22 cellular contexts compared by ENCODE assay signal in genomic region chr1:209621329-209621728, GRCh38. TPM values are rescaled to one million over a fixed set of nuclear protein-coding genes. Genes with fewer than 3 reads are reported as not detected.
DNase-seq lines count a peak whose midpoint lies in the region; ATAC-seq, FAIRE-seq and TF ChIP-seq lines count a peak whose summit lies in the region.
"Had no signal": no experiment of that assay in that cellular context is flagged by ENCODE, and none has a peak within 500 bp of the region (broad histone marks: within the 10 kb centered on the region; RNA-seq: fewer than 3 reads in every experiment).

No MANE protein-coding gene starts in this region.

- no peak for FAIRE-seq in HepG2 (lab: Jason Lieb, UNC)
- FAIRE-seq: endometrium, GM18507, kidney had no signal

- no TSS peak for BruUV-seq in HepG2 (replicated peaks; lab: Mats Ljungman, UMichigan)

- intact Hi-C loops in HepG2 (cut with micrococcal nuclease; ENCODE audit: unreplicated experiment), result no loop called here
- intact Hi-C loops in left colon (cut with DNase I, micrococcal nuclease), result no loop called here
- intact Hi-C loops in transverse colon (cut with DNase I; ENCODE audit: low total_unique reads), result no loop called here

- no peak for TF ChIP-seq RAD21 in liver (IDR thresholded peaks at IDR 0.05)
- no peak for TF ChIP-seq RAD21 in HepG2 (CRISPR knock-in tag; IDR thresholded peaks at IDR 0.05)

- WGBS in liver, result 35% methylated on average over 4 of the region's 4 CpGs
- WGBS in HepG2 (ENCODE audit: low lambda C conversion rate), result 16% methylated on average over 4 of the region's 4 CpGs
- 33 to 50% methylated on average over 4 of the region's 4 CpGs for WGBS in transverse colon (ENCODE audit: low coverage in 1 of 2), 2 donors

- no peak for TF ChIP-seq CTCF in liver (IDR thresholded peaks at IDR 0.05; ENCODE audit: low read depth, low read length, missing input control)
- no peak for TF ChIP-seq CTCF in HepG2 (CRISPR knock-in tag; IDR thresholded peaks at IDR 0.05)
- no peak for TF ChIP-seq CTCF in RWPE1 (conservative IDR thresholded peaks at IDR 0.05; ENCODE audit: low read depth)
- TF ChIP-seq CTCF in transverse colon (IDR thresholded peaks at IDR 0.05), result no peak

- H3K9me3 ChIP-seq in liver (ENCODE audit: control insufficient read depth in 4 of 4, low read length in 3 of 4), result no peaks in the 10 kb centered on the region
- H3K9me3 ChIP-seq in HepG2 (ENCODE audit: low read length), result no peaks in the 10 kb centered on the region
- no peaks in the 10 kb centered on the region for H3K9me3 ChIP-seq in transverse colon
- H3K9me3 ChIP-seq: tibial artery had no signal

- H3K4me2 ChIP-seq in HepG2 (ENCODE audit: low read depth, low read length), result no peak overlapping the region

- POLR2A ChIA-PET in HepG2 (lab: Yijun Ruan, JAX) (no interaction called here), RWPE1 (lab: Yijun Ruan, JAX; ENCODE audit: low non-redundant PET) (no interaction called here)

- no peak for ATAC-seq in HepG2
- peak; percentile 64 for ATAC-seq in left colon
- no peak for ATAC-seq in GM19351 (IDR thresholded peaks at IDR 0.05; ENCODE audit: unreplicated experiment)

- in situ Hi-C loops in HepG2 (cut with HindIII; ENCODE audit: extremely low pct_ligation_motif_present, low pct_unique_long_range_greater_than_20kb), result no loop called here
- in situ Hi-C loops in transverse colon (cut with MboI; ENCODE audit: low pct_ligation_motif_present in 1 of 4, low pct_unique_long_range_greater_than_20kb in 1 of 4, low sequenced_read_pairs in 3 of 4), result loop anchor here in 1 of 4 donors (10.0 kb wide), 1 partner anchor 47 kb away; no protein-coding TSS in a partner anchor

- H3K27ac ChIP-seq in liver (ENCODE audit: low read depth in 1 of 2, low read length in 2 of 2) (no peak overlapping the region), HepG2 (ENCODE audit: extremely low read length, insufficient read depth, low read length) (no peak overlapping the region), RWPE1 (peak overlapping the region; percentile 28; the same call in 1 of the 2 replicates), transverse colon (peak overlapping the region in 3 of 4 donors; percentile 26 to 58 (median 35))
- H3K27ac ChIP-seq: tibial artery had no signal

- H3K27me3 ChIP-seq in liver (ENCODE audit: control insufficient read depth in 4 of 4, insufficient read depth in 4 of 4, low read length in 3 of 4), result no peaks in the 10 kb centered on the region
- H3K27me3 ChIP-seq in HepG2 (ENCODE audit: control insufficient read depth in 1 of 2, insufficient read depth in 2 of 2, low read length in 2 of 2), result no peaks in the 10 kb centered on the region; a peak in 1 of 5 replicates
- H3K27me3 ChIP-seq in transverse colon, result no peaks in the 10 kb centered on the region
- H3K27me3 ChIP-seq: tibial artery had no signal

- TF ChIP-seq EP300 in HepG2 (IDR thresholded peaks at IDR 0.05; ENCODE audit: low read depth in 2 of 2, low read length in 2 of 2) (no peak), HepG2 (CRISPR knock-in tag; IDR thresholded peaks at IDR 0.05; ENCODE audit: borderline replicate concordance) (no peak), transverse colon (IDR thresholded peaks at IDR 0.05; ENCODE audit: low read depth) (no peak)

- H3K4me1 ChIP-seq in liver (ENCODE audit: control insufficient read depth in 4 of 4, insufficient read depth in 4 of 4, low read length in 3 of 4) (peaks cover 0 to 9% (median 3%) of the 10 kb centered on the region in 4 donors), HepG2 (ENCODE audit: insufficient read depth, low read length) (peaks cover 9% of the 10 kb centered on the region), transverse colon (peaks cover 6 to 29% (median 20%) of the 10 kb centered on the region in 4 donors)

- CTCF ChIA-PET in HepG2 (lab: Yijun Ruan, JAX; ENCODE audit: low intra/inter-chr PET ratio, low total read pairs) (no interaction called here), RWPE1 (lab: Yijun Ruan, JAX) (no interaction called here)

- TF ChIP-seq POLR2A in HepG2 (IDR thresholded peaks at IDR 0.05; ENCODE audit: insufficient read depth in 1 of 2, low read depth in 2 of 2, low read length in 2 of 2), result no peak
- no peak for TF ChIP-seq POLR2A in transverse colon (IDR thresholded peaks at IDR 0.05)

- no peaks in the 10 kb centered on the region for H4K20me1 ChIP-seq in HepG2 (ENCODE audit: insufficient read depth, low read length)

- DNase-seq in HepG2 (ENCODE audit: low spot score) (no peak), RWPE1 (ENCODE audit: low spot score) (no peak), left colon (peak; percentile 53 to 66), transverse colon (peak; percentile 65), SK-N-DZ (ENCODE audit: low spot score) (no peak), NCI-H510A treated with DMSO at 0.1 percent for 48 hours (lab: John Stamatoyannopoulos, UW) (no peak)
- DNase-seq: activated CD4-positive, CD25-positive, alpha-beta regulatory T cell; activated T-cell treated with anti-CD3 and anti-CD28 coated beads, Interleukin-2, amount 50 U/mL, for 48 hours; CD4-positive, alpha-beta memory T cell; hypothalamus; kidney; NCI-H2107; SIG-M5; stimulated activated CD4-positive, alpha-beta T cell treated with anti-CD3 and anti-CD28 coated beads, Interleukin-15, amount 100 ng/mL, for 24 hours; tibial artery had no signal

- H3K9ac ChIP-seq in liver (ENCODE audit: low read depth in 1 of 2, low read length in 2 of 2) (no peak overlapping the region), HepG2 (ENCODE audit: insufficient read depth, low read depth, low read length) (no peak overlapping the region)

- H3K36me3 ChIP-seq in liver (ENCODE audit: control insufficient read depth in 4 of 4, insufficient read depth in 3 of 4, low read depth in 1 of 4, low read length in 3 of 4) (peaks cover 0 to under 1% (median 0%) of the 10 kb centered on the region in 4 donors), HepG2 (replicated peaks in 1 of 2; ENCODE audit: control insufficient read depth in 1 of 2, insufficient read depth in 2 of 2, low read length in 2 of 2) (no peaks in the 10 kb centered on the region), transverse colon (no peaks in the 10 kb centered on the region)
- H3K36me3 ChIP-seq: tibial artery had no signal

- no peaks in the 10 kb centered on the region for H3K79me2 ChIP-seq in HepG2 (ENCODE audit: insufficient read depth, low read length)

- H3K4me3 ChIP-seq in liver (ENCODE audit: low read depth in 1 of 3, low read length in 3 of 3) (no peak overlapping the region), HepG2 (replicated peaks in 1 of 3; ENCODE audit: insufficient read depth in 1 of 3, low read depth in 2 of 3, low read length in 3 of 3) (no peak overlapping the region), transverse colon (no peak overlapping the region)
- H3K4me3 ChIP-seq: tibial artery had no signal

- H2AFZ ChIP-seq in HepG2 (ENCODE audit: low read length), result no peak overlapping the region

RNA-seq across cellular contexts. Expression of gene LAMB3, which starts 30.9 kb away (rescaled TPM):
- total RNA-seq in liver, result 1 to 10 TPM; 1.3 to 9.1 TPM
- polyA plus RNA-seq in liver, result 1 to 10 TPM; 3.6 to 7.6 TPM
- total RNA-seq in HepG2 (2016; rRNA removed; fragmentation: Illumina TruSeq; extraction: Trizol), result 0.10 and 0.24 TPM in 2 replicates
- not detected in 2 replicates for total RNA-seq in HepG2 (2016; cell fraction: cytosol; rRNA removed; fragmentation: Illumina TruSeq; extraction: Trizol; ENCODE audit: low read depth)
- 0.13 TPM in 1 of 2 replicates, not detected in the other for total RNA-seq in HepG2 (2016; cell fraction: insoluble cytoplasmic fraction; rRNA removed; fragmentation: Illumina TruSeq; extraction: Trizol)
- not detected in 2 replicates for total RNA-seq in HepG2 (2016; cell fraction: membrane; rRNA removed; fragmentation: Illumina TruSeq; extraction: Trizol)
- total RNA-seq in HepG2 (2016; cell fraction: nucleus; rRNA removed; fragmentation: Illumina TruSeq; extraction: Trizol), result 0.13 TPM in 1 of 2 replicates, not detected in the other
- polyA plus RNA-seq in HepG2 (2011; rRNA removed), result 0.18 TPM in 2 replicates
- polyA plus RNA-seq in HepG2 (2011; cell fraction: cytosol; rRNA removed), result 0.07 and 0.22 TPM in 2 replicates
- 0.13 and 0.55 TPM in 2 replicates for polyA plus RNA-seq in HepG2 (2011; cell fraction: nucleus; rRNA removed)
- polyA plus RNA-seq in HepG2 (2012), result 0.12 TPM in 1 of 2 replicates, not detected in the other
- not detected in 2 replicates for polyA plus RNA-seq in HepG2 (2016; cell fraction: cytosol; fragmentation: Illumina TruSeq; extraction: Trizol; ENCODE audit: low read depth)
- 0.33 TPM in 1 of 2 replicates, not detected in the other for polyA plus RNA-seq in HepG2 (2016; cell fraction: insoluble cytoplasmic fraction; fragmentation: Illumina TruSeq; extraction: Trizol; ENCODE audit: low read depth)
- not detected in 2 replicates for polyA plus RNA-seq in HepG2 (2016; cell fraction: membrane; fragmentation: Illumina TruSeq; extraction: Trizol; ENCODE audit: low read depth)
- polyA plus RNA-seq in HepG2 (2016; cell fraction: nucleus; fragmentation: Illumina TruSeq; extraction: Trizol; ENCODE audit: insufficient read depth, low read depth), result 0.25 and 0.37 TPM in 2 replicates
- 0.10 and 113 TPM in 2 replicates for polyA minus RNA-seq in HepG2 (2011; rRNA and poly(A)+ RNA removed; ENCODE audit: low replicate concordance)
- polyA minus RNA-seq in HepG2 (2011; cell fraction: cytosol; rRNA and poly(A)+ RNA removed), result 0.69 and 1.1 TPM in 2 replicates
- 0.37 and 0.39 TPM in 2 replicates for polyA minus RNA-seq in HepG2 (2011; cell fraction: nucleus; rRNA and poly(A)+ RNA removed)
- total RNA-seq in left colon, result 100 to 1,000 TPM in 1 of 2 donors, 10 to 100 TPM in 1; 85.2 to 136 TPM
- 100 to 1,000 TPM in 3 of 4 donors, 10 to 100 TPM in 1; 47.2 to 147 (median 126) TPM for total RNA-seq in transverse colon
- polyA plus RNA-seq in SK-N-DZ (2014; cell fraction: cytosol; rRNA removed), result 0.03 and 0.29 TPM in 2 replicates
- polyA plus RNA-seq in SK-N-DZ (2014; cell fraction: nucleus; rRNA removed), result 0.04 TPM in 1 of 2 replicates, not detected in the other
- total RNA-seq: neural crest cell had no signal

RNA-seq across cellular contexts. Expression of gene CAMK1G, which starts 37.8 kb away (rescaled TPM):
- total RNA-seq in liver, result under 1 TPM in 1 of 2 donors, not detected in 1; 0.25 TPM
- polyA plus RNA-seq in liver, result under 1 TPM; 0.03 to 0.14 TPM
- not detected in 2 replicates for total RNA-seq in HepG2 (2016; rRNA removed; fragmentation: Illumina TruSeq; extraction: Trizol)
- not detected in 2 replicates for total RNA-seq in HepG2 (2016; cell fraction: cytosol; rRNA removed; fragmentation: Illumina TruSeq; extraction: Trizol; ENCODE audit: low read depth)
- total RNA-seq in HepG2 (2016; cell fraction: insoluble cytoplasmic fraction; rRNA removed; fragmentation: Illumina TruSeq; extraction: Trizol), result not detected in 2 replicates
- total RNA-seq in HepG2 (2016; cell fraction: membrane; rRNA removed; fragmentation: Illumina TruSeq; extraction: Trizol), result not detected in 2 replicates
- not detected in 2 replicates for total RNA-seq in HepG2 (2016; cell fraction: nucleus; rRNA removed; fragmentation: Illumina TruSeq; extraction: Trizol)
- polyA plus RNA-seq in HepG2 (2011; rRNA removed), result not detected in 2 replicates
- polyA plus RNA-seq in HepG2 (2011; cell fraction: cytosol; rRNA removed), result not detected in 2 replicates
- not detected in 2 replicates for polyA plus RNA-seq in HepG2 (2011; cell fraction: nucleus; rRNA removed)
- not detected in 2 replicates for polyA plus RNA-seq in HepG2 (2012)
- not detected in 2 replicates for polyA plus RNA-seq in HepG2 (2016; cell fraction: cytosol; fragmentation: Illumina TruSeq; extraction: Trizol; ENCODE audit: low read depth)
- polyA plus RNA-seq in HepG2 (2016; cell fraction: insoluble cytoplasmic fraction; fragmentation: Illumina TruSeq; extraction: Trizol; ENCODE audit: low read depth), result not detected in 2 replicates
- not detected in 2 replicates for polyA plus RNA-seq in HepG2 (2016; cell fraction: membrane; fragmentation: Illumina TruSeq; extraction: Trizol; ENCODE audit: low read depth)
- not detected in 2 replicates for polyA plus RNA-seq in HepG2 (2016; cell fraction: nucleus; fragmentation: Illumina TruSeq; extraction: Trizol; ENCODE audit: insufficient read depth, low read depth)
- polyA minus RNA-seq in HepG2 (2011; rRNA and poly(A)+ RNA removed; ENCODE audit: low replicate concordance), result not detected in 2 replicates
- polyA minus RNA-seq in HepG2 (2011; cell fraction: cytosol; rRNA and poly(A)+ RNA removed), result not detected in 2 replicates
- not detected in 2 replicates for polyA minus RNA-seq in HepG2 (2011; cell fraction: nucleus; rRNA and poly(A)+ RNA removed)
- total RNA-seq in left colon, result under 1 TPM in 1 of 2 donors, not detected in 1; 0.17 TPM
- total RNA-seq in transverse colon, result not detected
- not detected in 2 replicates for polyA plus RNA-seq in SK-N-DZ (2014; cell fraction: cytosol; rRNA removed)
- polyA plus RNA-seq in SK-N-DZ (2014; cell fraction: nucleus; rRNA removed), result not detected in 2 replicates
- total RNA-seq: CD4-positive, alpha-beta memory T cell; Daoy; OCI-LY7 had no signal
- polyA plus RNA-seq: CD4-positive, alpha-beta memory T cell had no signal

RNA-seq across cellular contexts. Expression of gene G0S2, which starts 53.9 kb away (rescaled TPM):
- total RNA-seq in liver, result 100 to 1,000 TPM in 1 of 2 donors, 1 to 10 TPM in 1; 9.6 to 185 TPM
- 100 to 1,000 TPM; 146 to 347 TPM for polyA plus RNA-seq in liver
- total RNA-seq in HepG2 (2016; rRNA removed; fragmentation: Illumina TruSeq; extraction: Trizol), result not detected in 2 replicates
- total RNA-seq in HepG2 (2016; cell fraction: cytosol; rRNA removed; fragmentation: Illumina TruSeq; extraction: Trizol; ENCODE audit: low read depth), result not detected in 2 replicates
- total RNA-seq in HepG2 (2016; cell fraction: insoluble cytoplasmic fraction; rRNA removed; fragmentation: Illumina TruSeq; extraction: Trizol), result not detected in 2 replicates
- total RNA-seq in HepG2 (2016; cell fraction: membrane; rRNA removed; fragmentation: Illumina TruSeq; extraction: Trizol), result not detected in 2 replicates
- not detected in 2 replicates for total RNA-seq in HepG2 (2016; cell fraction: nucleus; rRNA removed; fragmentation: Illumina TruSeq; extraction: Trizol)
- polyA plus RNA-seq in HepG2 (2011; rRNA removed), result not detected in 2 replicates
- 0.08 and 0.28 TPM in 2 replicates for polyA plus RNA-seq in HepG2 (2011; cell fraction: cytosol; rRNA removed)
- not detected in 2 replicates for polyA plus RNA-seq in HepG2 (2011; cell fraction: nucleus; rRNA removed)
- polyA plus RNA-seq in HepG2 (2012), result 0.23 TPM in 1 of 2 replicates, not detected in the other
- not detected in 2 replicates for polyA plus RNA-seq in HepG2 (2016; cell fraction: cytosol; fragmentation: Illumina TruSeq; extraction: Trizol; ENCODE audit: low read depth)
- not detected in 2 replicates for polyA plus RNA-seq in HepG2 (2016; cell fraction: insoluble cytoplasmic fraction; fragmentation: Illumina TruSeq; extraction: Trizol; ENCODE audit: low read depth)
- not detected in 2 replicates for polyA plus RNA-seq in HepG2 (2016; cell fraction: membrane; fragmentation: Illumina TruSeq; extraction: Trizol; ENCODE audit: low read depth)
- not detected in 2 replicates for polyA plus RNA-seq in HepG2 (2016; cell fraction: nucleus; fragmentation: Illumina TruSeq; extraction: Trizol; ENCODE audit: insufficient read depth, low read depth)
- polyA minus RNA-seq in HepG2 (2011; rRNA and poly(A)+ RNA removed; ENCODE audit: low replicate concordance), result not detected in 2 replicates
- polyA minus RNA-seq in HepG2 (2011; cell fraction: cytosol; rRNA and poly(A)+ RNA removed), result not detected in 2 replicates
- polyA minus RNA-seq in HepG2 (2011; cell fraction: nucleus; rRNA and poly(A)+ RNA removed), result not detected in 2 replicates
- 1 to 10 TPM; 4.4 to 5.9 TPM for total RNA-seq in left colon
- total RNA-seq in transverse colon, result 10 to 100 TPM in 2 of 4 donors, 1 to 10 TPM in 2; 1.8 to 84.2 (median 26.9) TPM
- polyA plus RNA-seq in SK-N-DZ (2014; cell fraction: cytosol; rRNA removed), result 0.75 TPM in 1 of 2 replicates, not detected in the other
- not detected in 2 replicates for polyA plus RNA-seq in SK-N-DZ (2014; cell fraction: nucleus; rRNA removed)
- total RNA-seq: OCI-LY7 had no signal

Comparison
In these comparisons a context has a peak if more than half of its experiments do, and no peak if none do; other contexts are left out.
1. H3K27ac ChIP-seq: peak in RWPE1 (single experiment) and transverse colon (3 of 4); none in liver (0 of 2) and HepG2 (single experiment).
2. DNase-seq: peak in left colon (2 of 2) and transverse colon (single experiment); none in HepG2 (single experiment), RWPE1 (single experiment), SK-N-DZ (single experiment) and NCI-H510A treated with DMSO at 0.1 percent for 48 hours (single experiment).
3. RNA of gene LAMB3, which starts 30.9 kb away (total RNA-seq): 85.2 to 136 TPM in left colon and 47.2 to 147 TPM in transverse colon; 1.3 to 9.1 TPM in liver and 0.10 to 0.24 TPM in HepG2; every median in the first group is over 4 times any median in the second.